Comparison of ENCODE assay signal across 27 cellular contexts in the genomic region with DNA sequence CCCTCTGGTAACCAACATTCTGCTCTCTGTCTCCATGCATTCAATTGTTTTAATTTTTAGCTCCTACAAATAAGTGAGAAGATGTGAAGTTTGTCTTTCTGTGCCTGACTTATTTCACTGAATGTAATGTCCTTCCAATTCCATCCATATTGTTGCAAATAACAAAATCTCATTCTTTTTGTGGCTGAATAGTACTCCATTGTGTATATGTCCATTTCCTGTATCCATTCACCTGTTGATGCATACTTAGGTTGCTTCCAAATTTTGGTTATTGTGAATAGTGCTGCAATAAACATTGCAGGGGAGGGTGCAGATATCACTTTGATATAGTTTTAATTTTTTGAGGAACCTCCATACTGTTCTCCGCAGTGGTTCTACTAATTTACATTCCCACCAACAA.
DNase-seq lines count a peak whose midpoint lies in the region; TF ChIP-seq lines count a peak whose summit lies in the region.
"Had no signal": no experiment of that assay in that cellular context is flagged by ENCODE, and none has a peak within 500 bp of the region (broad histone marks: within the 10 kb centered on the region; RNA-seq: fewer than 3 reads in every experiment).

No MANE protein-coding gene starts in this region.

- POLR2A ChIA-PET in HEK293 (lab: Yijun Ruan, JAX) = no interaction called here

- H3K4me1 ChIP-seq in HEK293 (ENCODE audit: control insufficient read depth, insufficient read depth, low read length) = peaks cover 13% of the 10 kb centered on the region
- H3K4me1 ChIP-seq: A549, BE2C had no signal

- DNase-seq in activated CD8-positive, alpha-beta memory T cell treated with anti-CD3 and anti-CD28 coated beads for 24 hours = no peak
- DNase-seq: 8988T; ACHN; AML-193; BE2C; C1 segment of cervical spinal cord; Caco-2; Calu3; CD4-positive, alpha-beta memory T cell; CD4-positive, alpha-beta T cell; CD4-positive, CD25-positive, alpha-beta regulatory T cell; CD8-positive, alpha-beta memory T cell; CD8-positive, alpha-beta T cell; COR-L47; DMS 273 treated with DMSO at 0.1 percent for 48 hours; DMS153; DMS53; DMS79; DMS79 treated with DMSO at 0.1 percent for 48 hours; DND-41; EL had no signal

- CTCF ChIA-PET in HEK293 (lab: Yijun Ruan, JAX) = interaction anchor here (1.6 kb wide), 2 partner anchors 19 to 190 kb away, joined by 3 read pairs; no protein-coding TSS in a partner anchor

- H3K27ac ChIP-seq in HEK293 (ENCODE audit: extremely low read depth, low read depth, low read length) = no peak overlapping the region
- H3K27ac ChIP-seq: 22Rv1; A549; BLaER1; BLaER1 treated with 17β-estradiol and CSF1 and Interleukin-3, amounts not matched to agents 10 nM and 100 nM; C4-2B had no signal

- H3K36me3 ChIP-seq in HEK293 (ENCODE audit: control insufficient read depth in 2 of 2, insufficient read depth in 1 of 2, low read length in 2 of 2) = peaks cover 30 to 61% of the 10 kb centered on the region in 2 experiments

- H3K4me3 ChIP-seq in HEK293 (ENCODE audit: low read depth, low read length) = no peak overlapping the region
- H3K4me3 ChIP-seq: A549; BLaER1; BLaER1 treated with 17β-estradiol and CSF1 and Interleukin-3, amounts not matched to agents 10 nM and 100 nM had no signal

- peaks cover 37% of the 10 kb centered on the region for H3K9me3 ChIP-seq in HEK293 (ENCODE audit: control insufficient read depth, insufficient read depth, low read depth, low read length)
- H3K9me3 ChIP-seq: BE2C had no signal

- TF ChIP-seq CTCF in HEK293 (tag by site-specific recombination; IDR thresholded peaks at IDR 0.05) = no peak

TF ChIP-seq in HEK293, 187 proteins besides CTCF, POLR2A, EP300 and RAD21:
- no peak for TF ChIP-seq ZNF610 (tag by site-specific recombination; IDR thresholded peaks at IDR 0.05; ENCODE audit: borderline replicate concordance)
- peak; percentile 80 for TF ChIP-seq ZNF146 (tag by site-specific recombination; IDR thresholded peaks at IDR 0.05)
- TF ChIP-seq SCRT2 (tag by site-specific recombination; IDR thresholded peaks at IDR 0.05) = peak; percentile 92
- 0 out of 2 replicates have a peak, but pooled peaks have one; percentile 62 for TF ChIP-seq SCRT1 (tag by site-specific recombination; IDR thresholded peaks at IDR 0.05; ENCODE audit: borderline replicate concordance)
